ENCODE assay signal across 5 cellular contexts in genomic region chr16:2575839-2576238, GRCh38. TPM values are rescaled to one million over a fixed set of nuclear protein-coding genes. Genes with fewer than 3 reads are reported as not detected.
"Had no signal": no experiment of that assay in that cellular context is flagged by ENCODE, and none has a peak within 500 bp of the region (broad histone marks: within the 10 kb centered on the region; RNA-seq: fewer than 3 reads in every experiment).

No MANE protein-coding gene starts in this region.

RNA-seq across cellular contexts. Expression of gene CEMP1, which starts 44.6 kb away (rescaled TPM):
- total RNA-seq: subcutaneous adipose tissue, temporal lobe, tibial nerve, urinary bladder, vagina had no signal
